Comparison of ENCODE assay signal across 9 cellular contexts in the genomic region with DNA sequence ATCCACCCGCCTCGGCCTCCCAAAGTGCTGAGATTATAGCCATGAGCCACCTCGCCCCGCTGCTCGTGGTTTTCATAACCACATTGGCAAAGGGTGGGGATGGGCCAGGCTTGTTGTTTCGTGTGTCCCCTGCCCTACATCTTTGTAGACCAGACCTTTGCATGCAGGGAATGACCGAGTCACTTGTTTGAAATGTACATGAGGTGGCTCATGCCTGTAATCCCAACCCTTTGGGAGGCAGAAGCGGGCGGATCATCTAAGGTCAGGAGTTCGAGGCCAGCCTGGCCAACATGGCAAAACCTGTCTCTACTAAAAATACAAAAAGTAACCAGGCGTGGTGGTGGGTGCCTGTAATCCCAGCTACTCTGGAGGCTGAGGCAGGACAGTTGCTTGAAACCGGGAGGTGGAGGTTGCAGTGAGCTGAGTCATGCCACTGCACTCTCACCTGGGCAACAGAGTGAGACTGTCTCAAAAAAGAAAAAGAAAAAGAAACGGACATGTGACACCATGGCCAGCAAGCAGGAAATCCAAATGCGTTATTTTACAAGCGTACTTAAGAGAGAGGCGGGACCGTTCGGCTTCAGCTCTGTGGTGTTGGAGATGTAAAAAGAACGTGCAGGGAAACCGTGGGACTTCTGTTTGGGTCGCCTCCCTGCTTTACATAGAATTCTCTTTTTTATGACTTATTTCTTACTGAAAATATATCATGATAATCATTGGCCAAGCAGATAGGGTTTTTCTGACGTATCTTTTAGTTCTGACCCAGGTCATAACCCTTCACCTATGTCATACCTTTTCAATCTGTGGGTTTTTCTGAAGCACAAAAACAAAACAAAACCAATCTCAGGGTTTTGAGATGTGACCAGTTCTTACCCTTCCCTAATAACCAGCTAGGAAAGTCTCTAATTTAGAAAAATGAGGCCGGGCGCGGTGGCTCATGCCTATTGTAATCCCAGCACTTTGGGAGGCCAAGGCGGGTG. TPM values are rescaled to one million over a fixed set of nuclear protein-coding genes. Genes with fewer than 3 reads are reported as not detected.
DNase-seq lines count a peak whose midpoint lies in the region; ATAC-seq and TF ChIP-seq lines count a peak whose summit lies in the region.
"Had no signal": no experiment of that assay in that cellular context is flagged by ENCODE, and none has a peak within 500 bp of the region (broad histone marks: within the 10 kb centered on the region; RNA-seq: fewer than 3 reads in every experiment).

No MANE protein-coding gene starts in this region.

- peaks cover 9% of the 10 kb centered on the region for H3K4me1 ChIP-seq in PC-3 (ENCODE audit: insufficient read depth, low read length)
- H3K4me1 ChIP-seq in neuronal stem cell (ENCODE audit: control insufficient read depth in 2 of 2, insufficient read depth in 1 of 2, low read depth in 1 of 2, low read length in 2 of 2), result peaks cover 0 to 4% of the 10 kb centered on the region in 2 donors

- no peak overlapping the region for H4K91ac ChIP-seq in neuronal stem cell (ENCODE audit: low read depth, low read length, poor library complexity)

- H3K4me3 ChIP-seq in PC-3 (ENCODE audit: low read length) (no peak overlapping the region), neuronal stem cell (ENCODE audit: low read length in 2 of 2) (no peak overlapping the region)

- H2BK12ac ChIP-seq in neuronal stem cell (ENCODE audit: low read length), result no peak overlapping the region

- no peaks in the 10 kb centered on the region for H3F3A ChIP-seq in PC-3 (ENCODE audit: low read length, unreplicated experiment)

- H3K79me1 ChIP-seq in neuronal stem cell (ENCODE audit: low read depth, low read length), result no peaks in the 10 kb centered on the region

- no peak overlapping the region for H3K18ac ChIP-seq in neuronal stem cell (ENCODE audit: low read length)

- H2BK15ac ChIP-seq in neuronal stem cell (ENCODE audit: low read length), result no peak overlapping the region

- no peaks in the 10 kb centered on the region for H3K9me3 ChIP-seq in PC-3 (ENCODE audit: low read length)
- no peaks in the 10 kb centered on the region for H3K9me3 ChIP-seq in neuronal stem cell (replicated peaks in 1 of 2; ENCODE audit: control insufficient read depth in 2 of 2, insufficient read depth in 1 of 2, low read depth in 1 of 2, low read length in 2 of 2)
- H3K9me3 ChIP-seq: neutrophil had no signal

- H3K9ac ChIP-seq in PC-3 (ENCODE audit: low read length), result no peak overlapping the region
- no peak overlapping the region for H3K9ac ChIP-seq in neuronal stem cell (ENCODE audit: low read depth, low read length, poor library complexity)

- H3K14ac ChIP-seq in neuronal stem cell (ENCODE audit: low read length), result peak overlapping the region; percentile 12

- H2AFZ ChIP-seq in PC-3 (ENCODE audit: low read length), result peak overlapping the region; percentile 32; the same call in 1 of the 2 replicates
- no peak overlapping the region for H2AFZ ChIP-seq in neuronal stem cell (ENCODE audit: low read length)

- ATAC-seq in GM18520 (IDR thresholded peaks at IDR 0.05; ENCODE audit: unreplicated experiment) (peak; percentile 24), HG02852 (IDR thresholded peaks at IDR 0.05; ENCODE audit: unreplicated experiment) (peak; percentile 30), PC-3 (peak; percentile 64), GM18519 (IDR thresholded peaks at IDR 0.05; ENCODE audit: low FRiP score, unreplicated experiment) (no peak)

- no peak overlapping the region for H2BK120ac ChIP-seq in neuronal stem cell (ENCODE audit: low read depth, low read length)

- WGBS in neuronal stem cell (ENCODE audit: extremely low coverage in 2 of 2, insufficient read length in 2 of 2, insufficient replicate concordance in 1 of 2), 2 donors, result no CpG with 5 or more reads among the region's 26 CpGs

- H3K4ac ChIP-seq in neuronal stem cell (ENCODE audit: low read length), result no peak overlapping the region

- H3K36me3 ChIP-seq in PC-3 (ENCODE audit: low read depth, low read length) (no peaks in the 10 kb centered on the region; the same call in 1 of the 2 replicates), neuronal stem cell (replicated peaks in 1 of 2; ENCODE audit: control insufficient read depth in 2 of 2, insufficient read depth in 2 of 2, low read length in 2 of 2) (peaks cover 16 to 33% of the 10 kb centered on the region in 2 donors)

- H4K8ac ChIP-seq in neuronal stem cell (ENCODE audit: low read depth, low read length), result no peak overlapping the region

- no peak overlapping the region for H3K23ac ChIP-seq in neuronal stem cell (ENCODE audit: low read depth, low read length, poor library complexity)

- H3K4me2 ChIP-seq in PC-3 (ENCODE audit: low read length) (no peak overlapping the region), neuronal stem cell (ENCODE audit: insufficient read depth, low read length, poor library complexity, severe bottlenecking) (no peak overlapping the region)

- CTCF ChIA-PET in PC-3 (lab: Charles Lee), result interaction anchor here (0.6 kb wide), 1 partner anchor 261 kb away, joined by 5 read pairs; no protein-coding TSS in a partner anchor

- H3K27me3 ChIP-seq in PC-3 (ENCODE audit: low read length), result no peaks in the 10 kb centered on the region
- H3K27me3 ChIP-seq in neuronal stem cell (ENCODE audit: control insufficient read depth in 3 of 3, insufficient read depth in 3 of 3, low read depth in 1 of 3, low read length in 3 of 3), result no peaks in the 10 kb centered on the region

- POLR2A ChIA-PET in PC-3 (lab: Charles Lee; ENCODE audit: unreplicated experiment), result no interaction called here

- no peaks in the 10 kb centered on the region for H3K9me2 ChIP-seq in PC-3 (replicated peaks; ENCODE audit: low read length)

- BruUV-seq in PC-3 (replicated peaks; lab: Mats Ljungman, UMichigan), result no TSS peak

- TF ChIP-seq CTCF in PC-3 (conservative IDR thresholded peaks at IDR 0.05; ENCODE audit: low read depth, low read length), result no peak

- no peaks in the 10 kb centered on the region for H3K79me2 ChIP-seq in PC-3 (ENCODE audit: low read length)

- peak; percentile 65 for DNase-seq in PC-3
- no peak for DNase-seq in neuronal stem cell (ENCODE audit: low spot score)
- DNase-seq in SW 1271 (lab: John Stamatoyannopoulos, UW), result no peak
- no peak for DNase-seq in globus pallidus (ENCODE audit: low spot score)
- no peak for DNase-seq in mesenteric fat pad (ENCODE audit: low spot score)

- H2AK5ac ChIP-seq in neuronal stem cell (ENCODE audit: low read depth, low read length), result no peak overlapping the region

- intact Hi-C loops in PC-3 (cut with micrococcal nuclease), result no loop called here

- no peak overlapping the region for H2BK5ac ChIP-seq in neuronal stem cell (ENCODE audit: low read length)

- peak overlapping the region; percentile 60 for H3K27ac ChIP-seq in PC-3 (ENCODE audit: low read length)
- no peak overlapping the region for H3K27ac ChIP-seq in neuronal stem cell (replicated peaks; ENCODE audit: low read length)
- H3K27ac ChIP-seq: neutrophil had no signal

- H4K20me1 ChIP-seq in PC-3 (ENCODE audit: low read length), result no peaks in the 10 kb centered on the region

RNA-seq across cellular contexts. Expression of a gene that starts 45.1 kb away (rescaled TPM):
- total RNA-seq in PC-3 (2014; rRNA removed), result 51.5 and 59.3 TPM in 2 replicates
- 94.0 TPM for polyA plus RNA-seq in neuronal stem cell (2013, experiment 1 of 2)
- polyA plus RNA-seq in neuronal stem cell (2013, experiment 2 of 2), result 102 TPM
- total RNA-seq in mesenteric fat pad, result 65.9 TPM

RNA-seq across cellular contexts. Expression of a gene that starts 47.6 kb away (rescaled TPM):
- total RNA-seq in PC-3 (2014; rRNA removed) (6.7 and 8.9 TPM in 2 replicates), mesenteric fat pad (38.2 TPM)
- 29.0 TPM for polyA plus RNA-seq in neuronal stem cell (2013, experiment 1 of 2)
- polyA plus RNA-seq in neuronal stem cell (2013, experiment 2 of 2), result 28.9 TPM
